15 cellular contexts compared by ENCODE assay signal in genomic region chr4:26779674-26780073, GRCh38.
DNase-seq lines count a peak whose midpoint lies in the region; ATAC-seq, FAIRE-seq and TF ChIP-seq lines count a peak whose summit lies in the region.
"Had no signal": no experiment of that assay in that cellular context is flagged by ENCODE, and none has a peak within 500 bp of the region (broad histone marks: within the 10 kb centered on the region; RNA-seq: fewer than 3 reads in every experiment).

No MANE protein-coding gene starts in this region.

- H3K27me3 ChIP-seq in esophagus squamous epithelium: peaks cover 0 to 58% (median 0%) of the 10 kb centered on the region in 4 donors
- no peaks in the 10 kb centered on the region for H3K27me3 ChIP-seq in smooth muscle cell (ENCODE audit: low read depth)

- H3K27ac ChIP-seq in esophagus squamous epithelium (peak overlapping the region; percentile 8 to 45 (median 42)), smooth muscle cell (ENCODE audit: low read depth) (peak overlapping the region; percentile 14), caudate nucleus (ENCODE audit: low read depth, low read length) (no peak overlapping the region)

- peaks cover 15 to 54% (median 16%) of the 10 kb centered on the region in 3 donors for H3K4me1 ChIP-seq in esophagus squamous epithelium
- H3K4me1 ChIP-seq in smooth muscle cell (ENCODE audit: low read depth): no peaks in the 10 kb centered on the region

- no peaks in the 10 kb centered on the region for H4K20me1 ChIP-seq in smooth muscle cell (ENCODE audit: low read depth)

- 33 to 53% methylated on average over 1 to 2 of the region's 2 CpGs for WGBS in esophagus squamous epithelium, 2 donors
- WGBS in smooth muscle cell (ENCODE audit: low lambda C conversion rate): 76% methylated on average over 2 of the region's 2 CpGs

- no peaks in the 10 kb centered on the region; the same call in 1 of the 2 replicates for H3K27me3 Mint-ChIP-seq in HFFc6 (ENCODE audit: insufficient read depth)
- H3K27me3 Mint-ChIP-seq: dendritic cell treated with granulocyte-macrophage colony-stimulating factor and Interleukin-4, amounts not matched to agents 40 ng/mL and 50 ng/mL, for 4 days; T-cell had no signal

- intact Hi-C loops in esophagus squamous epithelium (cut with DNase I): no loop called here

- no peak for TF ChIP-seq POLR2A in esophagus squamous epithelium (IDR thresholded peaks at IDR 0.05)

- DNase-seq in HFFc6: peak; percentile 24
- DNase-seq in RCC 7860 (ENCODE audit: low spot score): peak; percentile 57
- DNase-seq in esophagus squamous epithelium (lab: John Stamatoyannopoulos, UW): no peak
- DNase-seq in smooth muscle cell (lab: John Stamatoyannopoulos, UW; ENCODE audit: unreplicated experiment): no peak
- no peak for DNase-seq in medulla oblongata (ENCODE audit: extremely low spot score)
- no peak for DNase-seq in HuH-7.5 (ENCODE audit: low spot score)
- no peak for DNase-seq in caudate nucleus (lab: John Stamatoyannopoulos, UW)
- DNase-seq: activated CD4-positive, alpha-beta T cell treated with anti-CD3 and anti-CD28 coated beads, Interleukin-2, amount 50 U/mL, for 4 hours; activated gamma-delta T cell; mesendoderm; NCI-H1092 treated with DMSO at 0.1 percent for 48 hours; substantia nigra; T-cell had no signal

- peak overlapping the region; percentile 53; the same call in 1 of the 2 replicates for H3K27ac Mint-ChIP-seq in HFFc6
- H3K27ac Mint-ChIP-seq: dendritic cell treated with granulocyte-macrophage colony-stimulating factor and Interleukin-4, amounts not matched to agents 40 ng/mL and 50 ng/mL, for 4 days; T-cell had no signal

- H2AFZ ChIP-seq in smooth muscle cell (ENCODE audit: low read depth): no peak overlapping the region

- H3K36me3 ChIP-seq in esophagus squamous epithelium (peaks cover 0 to 11% (median 5%) of the 10 kb centered on the region in 3 donors), smooth muscle cell (ENCODE audit: low read depth) (no peaks in the 10 kb centered on the region)

- no peak for TF ChIP-seq CTCF in HFFc6 (IDR thresholded peaks at IDR 0.05)
- TF ChIP-seq CTCF in esophagus squamous epithelium (IDR thresholded peaks at IDR 0.05): no peak
- no peak for TF ChIP-seq CTCF in smooth muscle cell (IDR thresholded peaks at IDR 0.05; ENCODE audit: borderline replicate concordance, insufficient read depth, poor library complexity, severe bottlenecking)

- H3K4me1 Mint-ChIP-seq in HFFc6 (ENCODE audit: low read depth): peaks cover 41% of the 10 kb centered on the region

- no peak overlapping the region for H3K4me3 Mint-ChIP-seq in HFFc6
- H3K4me3 Mint-ChIP-seq: dendritic cell treated with granulocyte-macrophage colony-stimulating factor and Interleukin-4, amounts not matched to agents 40 ng/mL and 50 ng/mL, for 4 days; T-cell had no signal

- no peak overlapping the region for H3K9ac ChIP-seq in smooth muscle cell (ENCODE audit: low read depth)

- no peak for ATAC-seq in GM21526 (IDR thresholded peaks at IDR 0.05; ENCODE audit: low FRiP score, unreplicated experiment)
- ATAC-seq: T-cell had no signal

- H3F3A ChIP-seq in smooth muscle cell (ENCODE audit: low read depth): no peaks in the 10 kb centered on the region

- H3K4me3 ChIP-seq in esophagus squamous epithelium: no peak overlapping the region
- H3K4me3 ChIP-seq in smooth muscle cell: no peak overlapping the region

- H3K9me3 Mint-ChIP-seq in HFFc6: no peaks in the 10 kb centered on the region
- H3K9me3 Mint-ChIP-seq: dendritic cell treated with granulocyte-macrophage colony-stimulating factor and Interleukin-4, amounts not matched to agents 40 ng/mL and 50 ng/mL, for 4 days; T-cell had no signal

- H3K79me2 ChIP-seq in smooth muscle cell (ENCODE audit: low read depth): no peaks in the 10 kb centered on the region

- FAIRE-seq in RCC 7860 (lab: Jason Lieb, UNC): peak; percentile 75

- H3K4me2 ChIP-seq in smooth muscle cell: no peak overlapping the region

- H3K9me3 ChIP-seq in esophagus squamous epithelium: peaks cover 0 to 5% (median 1%) of the 10 kb centered on the region in 3 donors
- H3K9me3 ChIP-seq in smooth muscle cell (replicated peaks; ENCODE audit: low read depth): no peaks in the 10 kb centered on the region

- H3K36me3 Mint-ChIP-seq in HFFc6 (ENCODE audit: low read depth): no peaks in the 10 kb centered on the region

Comparison
In these comparisons a context has a peak if more than half of its experiments do, and no peak if none do; other contexts are left out.
1. DNase-seq: peak in HFFc6 (single experiment) and RCC 7860 (single experiment); none in esophagus squamous epithelium (single experiment), smooth muscle cell (single experiment), medulla oblongata (single experiment), HuH-7.5 (single experiment) and caudate nucleus (0 of 61).